Comparison of ENCODE assay signal across 19 cellular contexts in the genomic region with DNA sequence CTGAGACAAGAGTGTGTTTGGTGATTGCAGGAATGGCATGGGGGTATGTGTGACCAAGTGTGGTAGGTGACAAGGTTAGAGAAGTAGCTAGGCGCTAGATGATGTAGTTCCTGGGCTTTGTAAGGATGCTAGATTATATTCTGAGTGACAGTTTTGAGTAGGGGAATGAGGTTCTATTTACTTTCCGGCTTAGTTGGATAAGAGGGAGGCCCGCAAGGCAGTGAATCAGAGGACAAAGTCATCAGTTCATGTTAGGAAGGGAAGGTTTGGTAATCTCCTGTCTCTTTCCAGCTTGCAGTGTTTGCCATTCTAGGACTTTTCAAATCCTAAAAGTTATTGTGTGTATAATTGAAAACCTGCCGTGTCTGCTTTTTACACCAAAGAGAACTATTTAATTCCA.
"Had no signal": no experiment of that assay in that cellular context is flagged by ENCODE, and none has a peak within 500 bp of the region (broad histone marks: within the 10 kb centered on the region; RNA-seq: fewer than 3 reads in every experiment).

No MANE protein-coding gene starts in this region.

- FAIRE-seq: TTC549 had no signal

- H3K4me3 ChIP-seq: cardiac muscle cell, dorsolateral prefrontal cortex, mucosa of descending colon, thyroid gland had no signal

- H3K27ac ChIP-seq: cardiac muscle cell, dorsolateral prefrontal cortex, neutrophil, thyroid gland had no signal

- DNase-seq: activated CD4-positive, alpha-beta T cell treated with anti-CD3 and anti-CD28 coated beads for 4 hours; activated CD8-positive, alpha-beta memory T cell treated with anti-CD3 and anti-CD28 coated beads for 24 hours; activated naive CD8-positive, alpha-beta T cell treated with anti-CD3 and anti-CD28 coated beads, Interleukin-2, amount 10 ng/mL, durations not matched to agents 7 days and 5 days; aorta; dorsolateral prefrontal cortex; endodermal cell; hypothalamus; left ventricle myocardium superior; mucosa of descending colon; naive thymus-derived CD4-positive, alpha-beta T cell; posterior cingulate gyrus; retina; stimulated activated CD4-positive, alpha-beta T cell treated with anti-CD3 and anti-CD28 coated beads, Interleukin-2, amount 100 ng/mL, for 48 hours; stimulated activated naive B cell treated with anti-CD40 and anti-IgM and Interleukin-4, amounts not matched to agents 10 μg/mL and 1 μg/mL and 100 μg/mL, for 72 hours; T-helper 2 cell; thyroid gland had no signal
